Comparison of ENCODE assay signal across 10 cellular contexts in the genomic region with DNA sequence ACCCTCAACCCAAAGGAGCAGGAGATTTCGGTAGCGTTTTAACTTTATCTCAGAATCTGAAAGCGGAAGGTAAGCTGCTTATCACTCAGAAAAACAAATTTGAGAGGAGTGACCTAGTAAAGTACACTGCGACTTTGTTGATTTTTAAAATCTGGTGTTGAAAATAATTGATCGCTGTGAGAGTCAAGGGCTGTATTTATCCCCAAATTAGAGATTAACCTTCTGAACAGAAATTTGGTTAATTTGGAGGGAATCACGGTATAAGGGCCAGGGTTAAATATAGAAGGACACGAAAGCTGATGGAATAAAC. TPM values are rescaled to one million over a fixed set of nuclear protein-coding genes. Genes with fewer than 3 reads are reported as not detected.
DNase-seq lines count a peak whose midpoint lies in the region; ATAC-seq and TF ChIP-seq lines count a peak whose summit lies in the region.
"Had no signal": no experiment of that assay in that cellular context is flagged by ENCODE, and none has a peak within 500 bp of the region (broad histone marks: within the 10 kb centered on the region; RNA-seq: fewer than 3 reads in every experiment).

No MANE protein-coding gene starts in this region.

- peak overlapping the region; percentile 65 for H3K9ac ChIP-seq in iPS-18a (ENCODE audit: low read length)

- in situ Hi-C loops in HAP-1 (cut with MboI; ENCODE audit: low sequenced_read_pairs): no loop called here

- WGBS in spleen, 5 donors: 9 to 25% (median 19%) methylated on average over 7 of the region's 7 CpGs

- TF ChIP-seq CTCF in spleen (IDR thresholded peaks at IDR 0.05 in 8 of 11, conservative IDR thresholded peaks at IDR 0.05 in 3 of 11): no peak
- no peak for TF ChIP-seq CTCF in HFFc6 (IDR thresholded peaks at IDR 0.05)

- H3K27ac Mint-ChIP-seq in activated naive CD8-positive, alpha-beta T cell treated with anti-CD3 and anti-CD28 coated beads, Interleukin-2, amount 10 ng/mL, durations not matched to agents 7 days and 5 days: no peak overlapping the region
- H3K27ac Mint-ChIP-seq in HFFc6: no peak overlapping the region
- H3K27ac Mint-ChIP-seq: activated CD8-positive, alpha-beta T cell treated with anti-CD3 and anti-CD28 coated beads for 36 hours had no signal

- peak overlapping the region; percentile 22 for H3K4me3 ChIP-seq in HAP-1
- peak overlapping the region; percentile 66 for H3K4me3 ChIP-seq in iPS-18a (ENCODE audit: low read length)
- H3K4me3 ChIP-seq in spleen: peak overlapping the region in 7 of 8 donors; percentile 4 to 69 (median 34)

- intact Hi-C loops in spleen (cut with DNase I; ENCODE audit: low total_unique reads): no loop called here

- POLR2A ChIA-PET in activated naive CD8-positive, alpha-beta T cell treated with anti-CD3 and anti-CD28 coated beads, Interleukin-2, amount 10 ng/mL, durations not matched to agents 7 days and 5 days (lab: Charles Lee): no interaction called here

- H3K4me3 Mint-ChIP-seq in activated naive CD8-positive, alpha-beta T cell treated with anti-CD3 and anti-CD28 coated beads, Interleukin-2, amount 10 ng/mL, durations not matched to agents 7 days and 5 days: peak overlapping the region; percentile 39
- H3K4me3 Mint-ChIP-seq in HFFc6: no peak overlapping the region
- H3K4me3 Mint-ChIP-seq: activated CD8-positive, alpha-beta T cell treated with anti-CD3 and anti-CD28 coated beads for 36 hours had no signal

- peak overlapping the region; percentile 74 for H3K27ac ChIP-seq in iPS-18a (ENCODE audit: low read length)
- peak overlapping the region; percentile 21 to 84 (median 76) for H3K27ac ChIP-seq in spleen

- H3K36me3 ChIP-seq in HAP-1 (replicated peaks) (no peaks in the 10 kb centered on the region), iPS-18a (ENCODE audit: control insufficient read depth, low read depth, low read length) (no peaks in the 10 kb centered on the region), spleen (no peaks in the 10 kb centered on the region)

- no peaks in the 10 kb centered on the region for H3K9me3 Mint-ChIP-seq in activated naive CD8-positive, alpha-beta T cell treated with anti-CD3 and anti-CD28 coated beads, Interleukin-2, amount 10 ng/mL, durations not matched to agents 7 days and 5 days
- no peaks in the 10 kb centered on the region for H3K9me3 Mint-ChIP-seq in HFFc6
- H3K9me3 Mint-ChIP-seq: activated CD8-positive, alpha-beta T cell treated with anti-CD3 and anti-CD28 coated beads for 36 hours had no signal

- DNase-seq in HAP-1 (ENCODE audit: low spot score in 2 of 2): no peak
- no peak for DNase-seq in activated naive CD8-positive, alpha-beta T cell treated with anti-CD3 and anti-CD28 coated beads, Interleukin-2, amount 10 ng/mL, durations not matched to agents 7 days and 5 days
- no peak for DNase-seq in spleen
- DNase-seq in HFFc6: no peak
- no peak for DNase-seq in SHP77 (lab: John Stamatoyannopoulos, UW)
- DNase-seq: NCI-H2171 treated with DMSO at 0.1 percent for 48 hours had no signal

- no peak for TF ChIP-seq POLR2A in spleen (IDR thresholded peaks at IDR 0.05)

- peaks cover 37% of the 10 kb centered on the region for H3K27me3 Mint-ChIP-seq in activated naive CD8-positive, alpha-beta T cell treated with anti-CD3 and anti-CD28 coated beads, Interleukin-2, amount 10 ng/mL, durations not matched to agents 7 days and 5 days
- peaks cover 17% of the 10 kb centered on the region for H3K27me3 Mint-ChIP-seq in HFFc6 (ENCODE audit: insufficient read depth)

- ATAC-seq in activated naive CD8-positive, alpha-beta T cell treated with anti-CD3 and anti-CD28 coated beads, Interleukin-2, amount 10 ng/mL, durations not matched to agents 7 days and 5 days (ENCODE audit: low read depth): no peak
- ATAC-seq in HG03159 (IDR thresholded peaks at IDR 0.05; ENCODE audit: unreplicated experiment) (no peak), GM21390 (IDR thresholded peaks at IDR 0.05; ENCODE audit: unreplicated experiment) (no peak)

- peaks cover 10% of the 10 kb centered on the region for H3K4me1 ChIP-seq in HAP-1
- H3K4me1 ChIP-seq in iPS-18a (ENCODE audit: control insufficient read depth, low read depth, low read length): peaks cover 30% of the 10 kb centered on the region
- peaks cover 0 to 42% (median 14%) of the 10 kb centered on the region in 6 donors for H3K4me1 ChIP-seq in spleen

- H3K36me3 Mint-ChIP-seq in activated naive CD8-positive, alpha-beta T cell treated with anti-CD3 and anti-CD28 coated beads, Interleukin-2, amount 10 ng/mL, durations not matched to agents 7 days and 5 days: no peaks in the 10 kb centered on the region
- no peaks in the 10 kb centered on the region for H3K36me3 Mint-ChIP-seq in HFFc6 (ENCODE audit: low read depth)

- H3K9me3 ChIP-seq in HAP-1 (no peaks in the 10 kb centered on the region; the same call in 1 of the 2 replicates), iPS-18a (ENCODE audit: control insufficient read depth, low read depth, low read length) (no peaks in the 10 kb centered on the region), spleen (no peaks in the 10 kb centered on the region)

- H3K27me3 ChIP-seq in HAP-1 (ENCODE audit: low read depth): no peaks in the 10 kb centered on the region
- H3K27me3 ChIP-seq in iPS-18a (ENCODE audit: control insufficient read depth, insufficient read depth, low read length): no peaks in the 10 kb centered on the region
- H3K27me3 ChIP-seq in spleen (replicated peaks in 1 of 7): peaks cover 0 to 48% (median 9%) of the 10 kb centered on the region in 7 donors

- peaks cover 2% of the 10 kb centered on the region for H3K4me1 Mint-ChIP-seq in activated naive CD8-positive, alpha-beta T cell treated with anti-CD3 and anti-CD28 coated beads, Interleukin-2, amount 10 ng/mL, durations not matched to agents 7 days and 5 days
- peaks cover 13% of the 10 kb centered on the region for H3K4me1 Mint-ChIP-seq in HFFc6 (ENCODE audit: low read depth)

RNA-seq across cellular contexts. Expression of a gene that starts 0.2 kb away (rescaled TPM):
- under 1 TPM in 1 of 2 experiments, not detected in 1; 0.25 TPM for total RNA-seq in activated naive CD8-positive, alpha-beta T cell treated with anti-CD3 and anti-CD28 coated beads, Interleukin-2, amount 10 ng/mL, durations not matched to agents 7 days and 5 days
- total RNA-seq in spleen: 10 to 100 TPM in 1 of 7 donors, 1 to 10 TPM in 6; 4.8 to 10.9 (median 5.3) TPM
- polyA plus RNA-seq in spleen: under 1 TPM; 0.63 to 0.85 (median 0.64) TPM
- under 1 TPM in 2 of 6 experiments, not detected in 4; 0.14 to 0.17 TPM for total RNA-seq in HFFc6 (2021; fragmentation: NEBNext Ultra II Directional; extraction: Animal tissue kit (Norgen Biotek cat#: 25700))
- total RNA-seq: activated CD8-positive, alpha-beta T cell treated with anti-CD3 and anti-CD28 coated beads for 36 hours had no signal

Comparison
In these comparisons a context has a peak if more than half of its experiments do, and no peak if none do; other contexts are left out.
1. RNA of a gene that starts 0.2 kb away (total RNA-seq): 4.8 to 10.9 TPM in spleen; 0.25 TPM in activated naive CD8-positive, alpha-beta T cell treated with anti-CD3 and anti-CD28 coated beads, Interleukin-2, amount 10 ng/mL, durations not matched to agents 7 days and 5 days and 0.14 to 0.17 TPM in HFFc6; every median in the first group is over 4 times any median in the second.
2. Peak in every context shown above with its lines, with median percentiles within 50 percentile points of each other: H3K4me3 ChIP-seq.